ENCODE assay signal across 25 cellular contexts in genomic region chr19:9342610-9343304, GRCh38. TPM values are rescaled to one million over a fixed set of nuclear protein-coding genes. Genes with fewer than 3 reads are reported as not detected.
A peak's percentile ranks its signal among the peaks of the same experiment; 100 is the strongest.
DNase-seq lines count a peak whose midpoint lies in the region; ATAC-seq, FAIRE-seq and TF ChIP-seq lines count a peak whose summit lies in the region.
"Had no signal": no experiment of that assay in that cellular context is flagged by ENCODE, and none has a peak within 500 bp of the region (broad histone marks: within the 10 kb centered on the region; RNA-seq: fewer than 3 reads in every experiment).

No MANE protein-coding gene starts in this region.

- H3F3A ChIP-seq in MM.1S (ENCODE audit: insufficient read depth, low read length), result no peaks in the 10 kb centered on the region; the same call in 1 of the 2 replicates

- H3K4me3 Mint-ChIP-seq in astrocyte (ENCODE audit: unreplicated experiment), result no peak overlapping the region
- H3K4me3 Mint-ChIP-seq: activated CD4-positive, alpha-beta memory T cell treated with anti-CD3 and anti-CD28 coated beads for 36 hours; activated naive CD4-positive, alpha-beta T cell treated with anti-CD3 and anti-CD28 coated beads, Interleukin-2, amount 10 ng/mL, durations not matched to agents 7 days and 5 days; brain; CD4-positive, alpha-beta T cell; neural crest cell; WTC11 had no signal

- H3K4me3 ChIP-seq in astrocyte (ENCODE audit: insufficient read depth, low read depth, low read length) (peak overlapping the region; percentile 17), iPS-20b (ENCODE audit: low read length) (peak overlapping the region; percentile 4; the same call in 1 of the 2 replicates), MM.1S (ENCODE audit: low read length) (no peak overlapping the region)
- H3K4me3 ChIP-seq: gastroesophageal sphincter, psoas muscle had no signal

- peak; percentile 6 for DNase-seq in A172 (ENCODE audit: low spot score)
- DNase-seq in ELR (ENCODE audit: low read depth), result peak; percentile 11
- DNase-seq in astrocyte (ENCODE audit: low read depth), result no peak
- no peak for DNase-seq in iPS-NIHi11 (ENCODE audit: low spot score)
- no peak for DNase-seq in MM.1S
- DNase-seq: activated CD4-positive, alpha-beta memory T cell treated with anti-CD3 and anti-CD28 coated beads for 36 hours; activated naive CD4-positive, alpha-beta T cell treated with anti-CD3 and anti-CD28 coated beads, Interleukin-2, amount 10 ng/mL, durations not matched to agents 7 days and 5 days; activated T-cell treated with anti-CD3 and anti-CD28 coated beads for 4 hours; CD4-positive, alpha-beta T cell; cortex of kidney; NCI-H187 treated with DMSO at 0.1 percent for 48 hours; NCI-H446; psoas muscle; SK-N-SH; stimulated activated CD4-positive, alpha-beta T cell treated with anti-CD3 and anti-CD28 coated beads, Interleukin-12 subunit alpha, Interleukin-12 subunit beta, amount 100 ng/mL, for 4 hours; substantia nigra had no signal

- ATAC-seq in HG02798 (IDR thresholded peaks at IDR 0.05; ENCODE audit: poor library complexity, unreplicated experiment) (no peak), GM21619 (IDR thresholded peaks at IDR 0.05; ENCODE audit: unreplicated experiment) (no peak)
- ATAC-seq: gastroesophageal sphincter, psoas muscle, WTC11 had no signal

- H2AFZ ChIP-seq in astrocyte (ENCODE audit: low read depth, low read length) (no peak overlapping the region), MM.1S (ENCODE audit: low read length) (no peak overlapping the region)

- no peaks in the 10 kb centered on the region for H3K4me1 Mint-ChIP-seq in astrocyte (ENCODE audit: low read depth, unreplicated experiment)
- H3K4me1 Mint-ChIP-seq: activated naive CD4-positive, alpha-beta T cell treated with anti-CD3 and anti-CD28 coated beads, Interleukin-2, amount 10 ng/mL, durations not matched to agents 7 days and 5 days; brain; neural crest cell; WTC11 had no signal

- TF ChIP-seq CTCF in astrocyte (IDR thresholded peaks at IDR 0.05; ENCODE audit: insufficient read depth, low read depth, low read length) (no peak), MM.1S (IDR thresholded peaks at IDR 0.05; ENCODE audit: low read length) (no peak)

- H3K27ac ChIP-seq in astrocyte (ENCODE audit: low read depth, low read length), result no peak overlapping the region
- no peak overlapping the region for H3K27ac ChIP-seq in iPS-20b (ENCODE audit: low read length)
- H3K27ac ChIP-seq in MM.1S (ENCODE audit: low read length), result no peak overlapping the region
- H3K27ac ChIP-seq: epithelial cell of prostate, gastroesophageal sphincter, psoas muscle had no signal

- no peaks in the 10 kb centered on the region for H3K27me3 ChIP-seq in astrocyte (ENCODE audit: insufficient read depth, low read length)
- H3K27me3 ChIP-seq in iPS-20b (ENCODE audit: insufficient read depth, low read length), result no peaks in the 10 kb centered on the region
- no peaks in the 10 kb centered on the region for H3K27me3 ChIP-seq in MM.1S (replicated peaks; ENCODE audit: insufficient read depth, low read length)
- H3K27me3 ChIP-seq: gastroesophageal sphincter had no signal

- FAIRE-seq in astrocyte (lab: Jason Lieb, UNC), result no peak
- FAIRE-seq: GM18507 had no signal

- H3K79me2 ChIP-seq in astrocyte (ENCODE audit: insufficient read depth, low read length), result no peaks in the 10 kb centered on the region
- H3K79me2 ChIP-seq in MM.1S (ENCODE audit: low read length), result no peaks in the 10 kb centered on the region

- H3K9me2 ChIP-seq in MM.1S (replicated peaks; ENCODE audit: insufficient read depth, low read length), result no peaks in the 10 kb centered on the region
- H3K9me2 ChIP-seq: SK-N-SH had no signal

- peaks cover 3% of the 10 kb centered on the region for H3K36me3 ChIP-seq in astrocyte (ENCODE audit: insufficient read depth, low read length)
- H3K36me3 ChIP-seq in iPS-20b (ENCODE audit: insufficient read depth, low read depth, low read length), result peaks cover 68% of the 10 kb centered on the region
- peaks cover 12% of the 10 kb centered on the region for H3K36me3 ChIP-seq in MM.1S (replicated peaks; ENCODE audit: insufficient read depth, low read length)

- no peaks in the 10 kb centered on the region for H4K20me1 ChIP-seq in astrocyte (ENCODE audit: insufficient read depth, low read length)
- no peaks in the 10 kb centered on the region for H4K20me1 ChIP-seq in MM.1S (ENCODE audit: insufficient read depth, low read length)

- H3K4me1 ChIP-seq in astrocyte (ENCODE audit: insufficient read depth, low read length), result no peaks in the 10 kb centered on the region
- no peaks in the 10 kb centered on the region for H3K4me1 ChIP-seq in iPS-20b (ENCODE audit: insufficient read depth, low read length)
- no peaks in the 10 kb centered on the region for H3K4me1 ChIP-seq in MM.1S (ENCODE audit: low read length)
- H3K4me1 ChIP-seq: gastroesophageal sphincter, psoas muscle had no signal

- peaks cover 47% of the 10 kb centered on the region for H3K9me3 ChIP-seq in astrocyte (ENCODE audit: insufficient read depth, low read depth, low read length)
- peaks cover 93% of the 10 kb centered on the region for H3K9me3 ChIP-seq in iPS-20b (ENCODE audit: insufficient read depth, low read depth, low read length)
- H3K9me3 ChIP-seq in MM.1S (replicated peaks; ENCODE audit: insufficient read depth, low read length), result no peaks in the 10 kb centered on the region

- H3K36me3 Mint-ChIP-seq in astrocyte (ENCODE audit: low read depth, unreplicated experiment), result peaks cover 37% of the 10 kb centered on the region

- no peak overlapping the region for H3K27ac Mint-ChIP-seq in astrocyte (ENCODE audit: unreplicated experiment)
- H3K27ac Mint-ChIP-seq: activated CD4-positive, alpha-beta memory T cell treated with anti-CD3 and anti-CD28 coated beads for 36 hours; activated naive CD4-positive, alpha-beta T cell treated with anti-CD3 and anti-CD28 coated beads, Interleukin-2, amount 10 ng/mL, durations not matched to agents 7 days and 5 days; brain; CD4-positive, alpha-beta T cell; WTC11 had no signal

- H3K9me3 Mint-ChIP-seq in astrocyte (ENCODE audit: unreplicated experiment), result peaks cover 59% of the 10 kb centered on the region

- H3K9ac ChIP-seq in astrocyte (ENCODE audit: low read length) (no peak overlapping the region), iPS-20b (ENCODE audit: low read depth, low read length) (no peak overlapping the region), MM.1S (ENCODE audit: low read length) (no peak overlapping the region)
- H3K9ac ChIP-seq: SK-N-SH had no signal

- no peak overlapping the region for H3K4me2 ChIP-seq in astrocyte (ENCODE audit: low read length)
- no peak overlapping the region for H3K4me2 ChIP-seq in MM.1S (ENCODE audit: low read depth, low read length)
- H3K4me2 ChIP-seq: SK-N-SH had no signal

- no peaks in the 10 kb centered on the region for H3K27me3 Mint-ChIP-seq in astrocyte (ENCODE audit: low read depth, unreplicated experiment)
- H3K27me3 Mint-ChIP-seq: activated CD4-positive, alpha-beta memory T cell treated with anti-CD3 and anti-CD28 coated beads for 36 hours; activated naive CD4-positive, alpha-beta T cell treated with anti-CD3 and anti-CD28 coated beads, Interleukin-2, amount 10 ng/mL, durations not matched to agents 7 days and 5 days; CD4-positive, alpha-beta T cell had no signal

RNA-seq across cellular contexts. Expression of gene ZNF559, which starts 18.8 kb away (rescaled TPM):
- total RNA-seq in A172 (2014; rRNA removed; shearing (Covaris generic)), result 16.8 and 19.8 TPM in 2 replicates
- 4.7 and 5.5 TPM in 2 replicates for total RNA-seq in astrocyte

RNA-seq across cellular contexts. Expression of gene ZNF177, which starts 20.1 kb away (rescaled TPM):
- 3.3 and 14.8 TPM in 2 replicates for total RNA-seq in A172 (2014; rRNA removed; shearing (Covaris generic))
- 1.2 and 1.7 TPM in 2 replicates for total RNA-seq in astrocyte

RNA-seq across cellular contexts. Expression of gene ZNF699, which starts 33.1 kb away (rescaled TPM):
- total RNA-seq in A172 (2014; rRNA removed; shearing (Covaris generic)), result 8.9 and 13.8 TPM in 2 replicates
- 2.8 and 3.0 TPM in 2 replicates for total RNA-seq in astrocyte

Comparison
In these comparisons a context has a peak if more than half of its experiments do, and no peak if none do; other contexts are left out.
1. DNase-seq: peak in A172 (single experiment) and ELR (single experiment); none in astrocyte (single experiment), iPS-NIHi11 (single experiment) and MM.1S (single experiment).